14 cellular contexts compared by ENCODE assay signal in genomic region chr2:102336502-102336945, GRCh38. TPM values are rescaled to one million over a fixed set of nuclear protein-coding genes. Genes with fewer than 3 reads are reported as not detected.
DNase-seq lines count a peak whose midpoint lies in the region; ATAC-seq and TF ChIP-seq lines count a peak whose summit lies in the region.
"Had no signal": no experiment of that assay in that cellular context is flagged by ENCODE, and none has a peak within 500 bp of the region (broad histone marks: within the 10 kb centered on the region; RNA-seq: fewer than 3 reads in every experiment).

No MANE protein-coding gene starts in this region.

- H3K9me3 ChIP-seq in RWPE2 (ENCODE audit: severe bottlenecking), result no peaks in the 10 kb centered on the region
- H3K9me3 ChIP-seq: neutrophil had no signal

- peak overlapping the region; percentile 56 for H3K27ac ChIP-seq in RWPE2 (ENCODE audit: poor library complexity, severe bottlenecking)
- H3K27ac ChIP-seq: neutrophil had no signal

- H3K4me3 ChIP-seq in AG10803 (ENCODE audit: low read length) (no peak overlapping the region), RWPE2 (ENCODE audit: severe bottlenecking) (no peak overlapping the region), fibroblast of pulmonary artery (replicated peaks; ENCODE audit: low read depth, low read length) (peak overlapping the region; percentile 25)

- H3K4me1 Mint-ChIP-seq in mesothelial cell of epicardium, result peaks cover 9% of the 10 kb centered on the region

- ATAC-seq in RWPE2 (ENCODE audit: low read depth), result peak; percentile 90
- peak; percentile 57 for ATAC-seq in omental fat pad (ENCODE audit: low FRiP score)
- ATAC-seq: HCT116 had no signal

- no peaks in the 10 kb centered on the region for H3K36me3 Mint-ChIP-seq in mesothelial cell of epicardium

- TF ChIP-seq CTCF in AG10803 (conservative IDR thresholded peaks at IDR 0.05; ENCODE audit: low read length) (no peak), RWPE2 (IDR thresholded peaks at IDR 0.05; ENCODE audit: poor library complexity, severe bottlenecking) (no peak), fibroblast of pulmonary artery (IDR thresholded peaks at IDR 0.05; ENCODE audit: low read length, missing control alignments) (no peak), omental fat pad (IDR thresholded peaks at IDR 0.05) (no peak), mesothelial cell of epicardium (IDR thresholded peaks at IDR 0.05; ENCODE audit: unreplicated experiment) (no peak)

- no peaks in the 10 kb centered on the region for H3K9me3 Mint-ChIP-seq in mesothelial cell of epicardium

- H3K27me3 ChIP-seq in RWPE2 (ENCODE audit: insufficient read depth, poor library complexity, severe bottlenecking), result no peaks in the 10 kb centered on the region

- no peak overlapping the region for H3K4me3 Mint-ChIP-seq in mesothelial cell of epicardium

- H3K36me3 ChIP-seq in RWPE2 (ENCODE audit: low read depth), result no peaks in the 10 kb centered on the region
- H3K36me3 ChIP-seq: neutrophil had no signal

- H3K4me1 ChIP-seq in RWPE2 (ENCODE audit: insufficient read depth, poor library complexity, severe bottlenecking), result peaks cover 19% of the 10 kb centered on the region

- no peak overlapping the region for H3K27ac Mint-ChIP-seq in mesothelial cell of epicardium

- peaks cover 24% of the 10 kb centered on the region for H3K27me3 Mint-ChIP-seq in mesothelial cell of epicardium (ENCODE audit: low read depth)

- peak; percentile 9 for DNase-seq in AG10803 (ENCODE audit: low read depth)
- no peak for DNase-seq in RWPE2 (ENCODE audit: low spot score)
- DNase-seq in fibroblast of pulmonary artery (ENCODE audit: low read depth), result peak; percentile 92
- no peak for DNase-seq in omental fat pad (ENCODE audit: low spot score)
- no peak for DNase-seq in mesothelial cell of epicardium (ENCODE audit: low spot score in 2 of 2, unreplicated experiment in 2 of 2)
- DNase-seq in EL, result no peak
- no peak for DNase-seq in DMS114 treated with DMSO at 0.1 percent for 48 hours (lab: John Stamatoyannopoulos, UW; ENCODE audit: unreplicated experiment)
- DNase-seq in NCI-H510A treated with DMSO at 0.1 percent for 48 hours (lab: John Stamatoyannopoulos, UW), result no peak
- DNase-seq: activated CD8-positive, alpha-beta memory T cell treated with anti-CD3 and anti-CD28 coated beads for 24 hours; caudate nucleus; NCI-H146; NCI-H526 treated with DMSO at 0.1 percent for 48 hours had no signal

RNA-seq across cellular contexts. Expression of gene IL18R1, which starts 19.1 kb away (rescaled TPM):
- total RNA-seq in omental fat pad (10 to 100 TPM in 3 of 4 donors, 1 to 10 TPM in 1; 5.8 to 51.9 (median 24.4) TPM), mesothelial cell of epicardium (0.71 to 2.3 TPM (median 1.1 TPM) in 3 replicates)

RNA-seq across cellular contexts. Expression of gene IL1RL1, which starts 25.2 kb away (rescaled TPM):
- total RNA-seq in omental fat pad (100 to 1,000 TPM in 1 of 4 donors, 10 to 100 TPM in 3; 48.1 to 307 (median 62.3) TPM), mesothelial cell of epicardium (0.09 to 0.18 TPM in 2 of 3 replicates, not detected in the other)

Comparison
In these comparisons a context has a peak if more than half of its experiments do, and no peak if none do; other contexts are left out.
1. DNase-seq: peak in AG10803 (single experiment) and fibroblast of pulmonary artery (single experiment); none in RWPE2 (single experiment), omental fat pad (single experiment), mesothelial cell of epicardium (0 of 2), EL (single experiment), DMS114 treated with DMSO at 0.1 percent for 48 hours (single experiment) and NCI-H510A treated with DMSO at 0.1 percent for 48 hours (single experiment).
2. RNA of gene IL1RL1, which starts 25.2 kb away (total RNA-seq): 48.1 to 307 TPM in omental fat pad; 0.09 to 0.18 TPM in mesothelial cell of epicardium; every median in the first group is over 10 times any median in the second.